In the genomic region with DNA sequence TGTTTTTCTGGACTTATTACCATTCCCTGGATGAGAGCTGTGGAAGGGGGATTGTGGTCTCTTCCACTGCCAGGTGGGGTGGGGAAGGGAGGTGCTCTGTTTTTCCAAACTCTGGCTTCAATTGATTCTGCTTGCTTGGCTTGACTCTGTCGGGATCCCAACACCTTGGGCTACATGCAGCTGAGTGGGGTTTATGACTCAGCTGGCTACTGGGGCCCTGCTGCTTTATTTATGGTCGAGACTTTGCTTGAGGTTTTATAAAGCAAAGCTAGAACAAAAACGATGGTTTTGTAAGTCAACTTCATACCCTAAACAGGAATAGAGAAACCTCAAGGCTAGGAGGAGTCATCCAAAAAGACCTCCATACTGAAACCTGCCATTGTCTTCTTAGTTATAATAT, we compare ENCODE assay signal across 8 cellular contexts.
DNase-seq lines count a peak whose midpoint lies in the region; ATAC-seq and TF ChIP-seq lines count a peak whose summit lies in the region.

No MANE protein-coding gene starts in this region.

- H3K36me3 ChIP-seq in trophoblast cell (ENCODE audit: control insufficient read depth in 1 of 2, insufficient read depth in 2 of 2, low read length in 2 of 2) (no peaks in the 10 kb centered on the region), colonic mucosa (no peaks in the 10 kb centered on the region)

- DNase-seq in activated CD8-positive, alpha-beta memory T cell treated with anti-CD3 and anti-CD28 coated beads for 48 hours (ENCODE audit: low read depth in 2 of 3, low spot score in 2 of 3) = peak; percentile 7 to 24 (median 15)
- DNase-seq in trophoblast cell (no peak), NCI-H345 (lab: John Stamatoyannopoulos, UW) (no peak), NCI-H1930 (lab: John Stamatoyannopoulos, UW) (no peak), occipital lobe (lab: John Stamatoyannopoulos, UW) (no peak), colonic mucosa (no peak)

- H3K4me1 ChIP-seq in trophoblast cell (ENCODE audit: control insufficient read depth in 1 of 2, insufficient read depth in 2 of 2, low read length in 2 of 2) = peaks cover 6 to 21% of the 10 kb centered on the region in 2 experiments
- H3K4me1 ChIP-seq in colonic mucosa = peaks cover 4% of the 10 kb centered on the region

- H2BK120ac ChIP-seq in trophoblast cell (ENCODE audit: insufficient read depth, low read length, poor library complexity) = no peak overlapping the region

- H3K4ac ChIP-seq in trophoblast cell (ENCODE audit: low read depth, low read length) = no peak overlapping the region

- peak overlapping the region; percentile 51 for H3K18ac ChIP-seq in trophoblast cell (ENCODE audit: low read length)

- H4K12ac ChIP-seq in trophoblast cell (ENCODE audit: low read depth, low read length) = no peak overlapping the region

- WGBS in trophoblast cell (ENCODE audit: extremely low coverage, insufficient coverage, insufficient read length) = no CpG with 5 or more reads among the region's 3 CpGs

- no peak overlapping the region for H3K9ac ChIP-seq in trophoblast cell (ENCODE audit: low read length)
- no peak overlapping the region for H3K9ac ChIP-seq in colonic mucosa (ENCODE audit: low read depth in 2 of 2, low read length in 2 of 2)

- H3K4me2 ChIP-seq in trophoblast cell (ENCODE audit: low read length) = no peak overlapping the region

- no peak for TF ChIP-seq CTCF in colonic mucosa (IDR thresholded peaks at IDR 0.05)

- intact Hi-C loops in colonic mucosa (cut with DNase I) = loop anchor here (10.0 kb wide), 1 partner anchor 112 kb away; no protein-coding TSS in a partner anchor

- H3K14ac ChIP-seq in trophoblast cell (ENCODE audit: low read length) = no peak overlapping the region

- peaks cover 11% of the 10 kb centered on the region for H3K79me1 ChIP-seq in trophoblast cell (ENCODE audit: low read length)

- no peak overlapping the region for H4K8ac ChIP-seq in trophoblast cell (ENCODE audit: low read depth, low read length)

- H2AFZ ChIP-seq in trophoblast cell (ENCODE audit: insufficient read depth, low read length, poor library complexity) = no peak overlapping the region

- H2BK12ac ChIP-seq in trophoblast cell (ENCODE audit: low read length) = peak overlapping the region; percentile 69

- ATAC-seq in GM18909 (IDR thresholded peaks at IDR 0.05; ENCODE audit: poor library complexity, unreplicated experiment) (peak; percentile 53), HG03097 (IDR thresholded peaks at IDR 0.05; ENCODE audit: low FRiP score, unreplicated experiment) (peak; percentile 42)

- peak overlapping the region; percentile 67 for H2BK5ac ChIP-seq in trophoblast cell (ENCODE audit: low read depth, low read length, poor library complexity)

- no peak overlapping the region for H3K23ac ChIP-seq in trophoblast cell (ENCODE audit: low read length)

- H3K4me3 ChIP-seq in trophoblast cell (ENCODE audit: low read depth, low read length) (no peak overlapping the region), colonic mucosa (no peak overlapping the region)

- H3K27me3 ChIP-seq in trophoblast cell (ENCODE audit: insufficient read depth, low read length) = no peaks in the 10 kb centered on the region
- H3K27me3 ChIP-seq in colonic mucosa = no peaks in the 10 kb centered on the region

- H4K91ac ChIP-seq in trophoblast cell (ENCODE audit: low read depth, low read length) = peak overlapping the region; percentile 74

- no peaks in the 10 kb centered on the region for H3K79me2 ChIP-seq in trophoblast cell (ENCODE audit: control insufficient read depth, insufficient read depth, low read length, poor library complexity)

- H3K27ac ChIP-seq in trophoblast cell (ENCODE audit: low read depth, low read length) (peak overlapping the region; percentile 22), colonic mucosa (no peak overlapping the region)

- no peak overlapping the region for H2AK5ac ChIP-seq in trophoblast cell (ENCODE audit: low read length)

- H3K9me3 ChIP-seq in trophoblast cell (ENCODE audit: insufficient read depth, low read depth, low read length) = no peaks in the 10 kb centered on the region
- H3K9me3 ChIP-seq in colonic mucosa = no peaks in the 10 kb centered on the region

Comparison
In these comparisons a context has a peak if more than half of its experiments do, and no peak if none do; other contexts are left out.
1. DNase-seq: peak in activated CD8-positive, alpha-beta memory T cell treated with anti-CD3 and anti-CD28 coated beads for 48 hours (3 of 3); none in trophoblast cell (0 of 2), NCI-H345 (single experiment), NCI-H1930 (0 of 2), occipital lobe (single experiment) and colonic mucosa (single experiment).